29 cellular contexts compared by ENCODE assay signal in genomic region chr17:17352836-17353624, GRCh38. TPM values are rescaled to one million over a fixed set of nuclear protein-coding genes. Genes with fewer than 3 reads are reported as not detected.
A peak's percentile ranks its signal among the peaks of the same experiment; 100 is the strongest.
DNase-seq lines count a peak whose midpoint lies in the region; TF ChIP-seq lines count a peak whose summit lies in the region.
"Had no signal": no experiment of that assay in that cellular context is flagged by ENCODE, and none has a peak within 500 bp of the region (broad histone marks: within the 10 kb centered on the region; RNA-seq: fewer than 3 reads in every experiment).

No MANE protein-coding gene starts in this region.

- H3K9me3 ChIP-seq in SJCRH30 (replicated peaks), result no peaks in the 10 kb centered on the region
- H3K9me3 ChIP-seq: Caco-2, left lung, thoracic aorta, uterus had no signal

- no peak for TF ChIP-seq CTCF in progenitor cell of endocrine pancreas (IDR thresholded peaks at IDR 0.05; ENCODE audit: unreplicated experiment)
- TF ChIP-seq CTCF in mesothelial cell of epicardium (IDR thresholded peaks at IDR 0.05; ENCODE audit: unreplicated experiment), result no peak

- peak overlapping the region; percentile 16 for H3K27ac Mint-ChIP-seq in progenitor cell of endocrine pancreas
- no peak overlapping the region for H3K27ac Mint-ChIP-seq in mesothelial cell of epicardium
- H3K27ac Mint-ChIP-seq: activated CD4-positive, alpha-beta memory T cell treated with anti-CD3 and anti-CD28 coated beads, Interleukin-2, amount 10 ng/mL, durations not matched to agents 7 days and 5 days; activated naive CD4-positive, alpha-beta T cell treated with anti-CD3 and anti-CD28 coated beads, Interleukin-2, amount 50 U/mL, for 24 hours; activated T-helper 17 cell treated with anti-CD3 and anti-CD28 coated beads, Interleukin-2, amount 50 U/mL, for 72 hours; stimulated activated naive CD8-positive, alpha-beta T cell treated with anti-CD3 and anti-CD28 coated beads, Interleukin-15, Interleukin-2, amounts not matched to agents 100 ng/mL and 50 ng/mL, for 24 hours; T-helper 2 cell treated with Interferon-gamma antibody and Interleukin-4, amounts not matched to agents 5 μg/mL and 100 μg/mL, for 36 hours had no signal

- no peaks in the 10 kb centered on the region for H3K27me3 ChIP-seq in SJCRH30
- H3K27me3 ChIP-seq: brain microvascular endothelial cell, uterus had no signal

- peak overlapping the region; percentile 27; the same call in 1 of the 2 replicates for H3K4me3 ChIP-seq in SJCRH30
- H3K4me3 ChIP-seq: left lung, thoracic aorta, uterus had no signal

- H3K27me3 Mint-ChIP-seq in progenitor cell of endocrine pancreas (peaks cover 6% of the 10 kb centered on the region), mesothelial cell of epicardium (ENCODE audit: low read depth) (no peaks in the 10 kb centered on the region)
- H3K27me3 Mint-ChIP-seq: activated CD4-positive, alpha-beta memory T cell treated with anti-CD3 and anti-CD28 coated beads, Interleukin-2, amount 10 ng/mL, durations not matched to agents 7 days and 5 days; activated naive CD4-positive, alpha-beta T cell treated with anti-CD3 and anti-CD28 coated beads, Interleukin-2, amount 50 U/mL, for 24 hours; activated T-helper 17 cell treated with anti-CD3 and anti-CD28 coated beads, Interleukin-2, amount 50 U/mL, for 72 hours; stimulated activated naive CD8-positive, alpha-beta T cell treated with anti-CD3 and anti-CD28 coated beads, Interleukin-15, Interleukin-2, amounts not matched to agents 100 ng/mL and 50 ng/mL, for 24 hours had no signal

- peak overlapping the region; percentile 86 for H3K27ac ChIP-seq in SJCRH30
- H3K27ac ChIP-seq: brain microvascular endothelial cell, left lung, thoracic aorta, uterus had no signal

- H3K36me3 Mint-ChIP-seq in progenitor cell of endocrine pancreas (ENCODE audit: insufficient read depth) (no peaks in the 10 kb centered on the region), mesothelial cell of epicardium (no peaks in the 10 kb centered on the region)
- H3K36me3 Mint-ChIP-seq: activated naive CD4-positive, alpha-beta T cell treated with anti-CD3 and anti-CD28 coated beads, Interleukin-2, amount 50 U/mL, for 24 hours; CD14-positive monocyte; naive thymus-derived CD8-positive, alpha-beta T cell had no signal

- peaks cover 57% of the 10 kb centered on the region for H3K4me1 ChIP-seq in SJCRH30
- H3K4me1 ChIP-seq: uterus had no signal

- no peaks in the 10 kb centered on the region for H3K9me3 Mint-ChIP-seq in progenitor cell of endocrine pancreas (ENCODE audit: low read depth)
- H3K9me3 Mint-ChIP-seq in mesothelial cell of epicardium, result no peaks in the 10 kb centered on the region
- H3K9me3 Mint-ChIP-seq: activated CD4-positive, alpha-beta memory T cell treated with anti-CD3 and anti-CD28 coated beads, Interleukin-2, amount 10 ng/mL, durations not matched to agents 7 days and 5 days; activated naive CD4-positive, alpha-beta T cell treated with anti-CD3 and anti-CD28 coated beads, Interleukin-2, amount 50 U/mL, for 24 hours; activated T-helper 17 cell treated with anti-CD3 and anti-CD28 coated beads, Interleukin-2, amount 50 U/mL, for 72 hours; CD14-positive monocyte; naive thymus-derived CD8-positive, alpha-beta T cell; stimulated activated naive CD8-positive, alpha-beta T cell treated with anti-CD3 and anti-CD28 coated beads, Interleukin-15, Interleukin-2, amounts not matched to agents 100 ng/mL and 50 ng/mL, for 24 hours; T-helper 2 cell treated with Interferon-gamma antibody and Interleukin-4, amounts not matched to agents 5 μg/mL and 100 μg/mL, for 36 hours had no signal

- peak; percentile 43 for DNase-seq in activated CD8-positive, alpha-beta memory T cell treated with anti-CD3 and anti-CD28 coated beads, Interleukin-2, amount 50 U/mL, for 48 hours
- no peak for DNase-seq in activated CD8-positive, alpha-beta memory T cell treated with anti-CD3 and anti-CD28 coated beads, Interleukin-2, amount 50 U/mL, for 4 hours
- DNase-seq in SJCRH30 (no peak), iPS-NIHi7 (ENCODE audit: extremely low spot score) (peak; percentile 5), progenitor cell of endocrine pancreas (ENCODE audit: low spot score, unreplicated experiment) (no peak), mesothelial cell of epicardium (ENCODE audit: low spot score in 2 of 2, unreplicated experiment in 2 of 2) (no peak), GDM1 (lab: John Stamatoyannopoulos, UW) (no peak), HUDEP-2 (lab: John Stamatoyannopoulos, UW; ENCODE audit: unreplicated experiment in 76 of 76) (no peak)
- DNase-seq: activated CD4-positive, alpha-beta memory T cell treated with anti-CD3 and anti-CD28 coated beads, Interleukin-2, amount 10 ng/mL, durations not matched to agents 7 days and 5 days; amniotic stem cell; Caco-2; DMS79; effector CD4-positive, alpha-beta T cell; GF-D8; midbrain; naive thymus-derived CD8-positive, alpha-beta T cell; NCI-H1092; NCI-H187; NCI-H510A treated with DMSO at 0.1 percent for 48 hours; stimulated activated CD4-positive, alpha-beta T cell treated with anti-CD3 and anti-CD28 coated beads, Interleukin-2, amount 100 ng/mL, for 24 hours had no signal

- no peak overlapping the region for H3K4me3 Mint-ChIP-seq in progenitor cell of endocrine pancreas (ENCODE audit: low read depth)
- no peak overlapping the region for H3K4me3 Mint-ChIP-seq in mesothelial cell of epicardium
- H3K4me3 Mint-ChIP-seq: activated CD4-positive, alpha-beta memory T cell treated with anti-CD3 and anti-CD28 coated beads, Interleukin-2, amount 10 ng/mL, durations not matched to agents 7 days and 5 days; activated naive CD4-positive, alpha-beta T cell treated with anti-CD3 and anti-CD28 coated beads, Interleukin-2, amount 50 U/mL, for 24 hours; activated T-helper 17 cell treated with anti-CD3 and anti-CD28 coated beads, Interleukin-2, amount 50 U/mL, for 72 hours; CD14-positive monocyte; naive thymus-derived CD8-positive, alpha-beta T cell; stimulated activated naive CD8-positive, alpha-beta T cell treated with anti-CD3 and anti-CD28 coated beads, Interleukin-15, Interleukin-2, amounts not matched to agents 100 ng/mL and 50 ng/mL, for 24 hours; T-helper 2 cell treated with Interferon-gamma antibody and Interleukin-4, amounts not matched to agents 5 μg/mL and 100 μg/mL, for 36 hours had no signal

- no peaks in the 10 kb centered on the region for H3K36me3 ChIP-seq in SJCRH30
- H3K36me3 ChIP-seq: brain microvascular endothelial cell, left lung, thoracic aorta, uterus had no signal

- H3K4me1 Mint-ChIP-seq in progenitor cell of endocrine pancreas (ENCODE audit: low read depth), result peaks cover 3% of the 10 kb centered on the region
- H3K4me1 Mint-ChIP-seq in mesothelial cell of epicardium, result peaks cover 23% of the 10 kb centered on the region
- H3K4me1 Mint-ChIP-seq: activated CD4-positive, alpha-beta memory T cell treated with anti-CD3 and anti-CD28 coated beads, Interleukin-2, amount 10 ng/mL, durations not matched to agents 7 days and 5 days; activated naive CD4-positive, alpha-beta T cell treated with anti-CD3 and anti-CD28 coated beads, Interleukin-2, amount 50 U/mL, for 24 hours; activated T-helper 17 cell treated with anti-CD3 and anti-CD28 coated beads, Interleukin-2, amount 50 U/mL, for 72 hours had no signal

RNA-seq across cellular contexts. Expression of gene NT5M, which starts 49.9 kb away (rescaled TPM):
- 4.2 and 4.4 TPM in 2 replicates for total RNA-seq in SJCRH30 (2014; rRNA removed; shearing (Covaris generic))
- 2.4 TPM in 2 replicates for total RNA-seq in progenitor cell of endocrine pancreas
- total RNA-seq in mesothelial cell of epicardium, result 4.6 to 7.2 TPM (median 7.1 TPM) in 3 replicates

Comparison
In these comparisons a context has a peak if more than half of its experiments do, and no peak if none do; other contexts are left out.
1. DNase-seq: peak in activated CD8-positive, alpha-beta memory T cell treated with anti-CD3 and anti-CD28 coated beads, Interleukin-2, amount 50 U/mL, for 48 hours (single experiment) and iPS-NIHi7 (single experiment); none in activated CD8-positive, alpha-beta memory T cell treated with anti-CD3 and anti-CD28 coated beads, Interleukin-2, amount 50 U/mL, for 4 hours (single experiment), SJCRH30 (0 of 2), progenitor cell of endocrine pancreas (single experiment), mesothelial cell of epicardium (0 of 2), GDM1 (single experiment) and HUDEP-2 (0 of 76).